Comparison of ENCODE assay signal across 31 cellular contexts in the genomic region with DNA sequence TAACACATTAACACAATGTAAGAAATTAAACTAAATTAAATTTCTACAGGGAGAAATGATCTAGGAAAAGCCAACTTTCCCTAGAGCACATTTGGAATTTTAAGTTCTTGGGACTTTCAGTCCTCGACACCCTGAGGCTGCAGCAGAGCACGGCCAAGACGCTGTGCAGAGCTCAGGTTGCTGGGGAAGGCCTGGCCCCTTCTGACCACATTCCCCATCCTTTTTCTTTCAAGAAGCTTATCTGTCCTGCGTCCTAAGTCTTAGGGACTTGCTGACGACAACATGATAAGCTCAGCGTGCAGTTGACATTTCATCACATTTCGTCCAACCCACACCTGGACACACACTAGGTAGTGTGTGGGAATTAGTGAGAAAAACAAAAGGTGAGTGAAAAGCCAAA.
"Had no signal": no experiment of that assay in that cellular context is flagged by ENCODE, and none has a peak within 500 bp of the region (broad histone marks: within the 10 kb centered on the region; RNA-seq: fewer than 3 reads in every experiment).

No MANE protein-coding gene starts in this region.

- H3K4me1 ChIP-seq: adrenal gland, body of pancreas, esophagus muscularis mucosa, foreskin keratinocyte, gastrocnemius medialis, heart left ventricle had no signal

- DNase-seq: activated CD4-positive, alpha-beta memory T cell treated with anti-CD3 and anti-CD28 coated beads for 36 hours; activated CD4-positive, alpha-beta T cell treated with anti-CD3 and anti-CD28 coated beads for 36 hours; activated CD4-positive, alpha-beta T cell treated with anti-CD3 and anti-CD28 coated beads, Interleukin-2, amount 10 ng/mL, durations not matched to agents 24 days and 14 days; activated CD4-positive, CD25-positive, alpha-beta regulatory T cell; activated CD4-positive, CD25-positive, alpha-beta regulatory T cell treated with anti-CD3 and anti-CD28 coated beads, Interleukin-2, amount 50 U/mL, for 72 hours; activated CD8-positive, alpha-beta memory T cell treated with anti-CD3 and anti-CD28 coated beads, Interleukin-2, amount 10 ng/mL, durations not matched to agents 7 days and 5 days; activated CD8-positive, alpha-beta memory T cell treated with anti-CD3 and anti-CD28 coated beads, Interleukin-2, amount 50 U/mL, for 4 hours; activated CD8-positive, alpha-beta T cell treated with anti-CD3 and anti-CD28 coated beads, Interleukin-2, amount 10 ng/mL, durations not matched to agents 7 days and 5 days; activated effector memory CD4-positive, alpha-beta T cell treated with anti-CD3 and anti-CD28 coated beads, Interleukin-2, amount 50 U/mL, for 16 hours; activated naive CD4-positive, alpha-beta T cell treated with anti-CD3 and anti-CD28 coated beads for 36 hours; activated naive CD8-positive, alpha-beta T cell treated with anti-CD3 and anti-CD28 coated beads for 36 hours; activated naive CD8-positive, alpha-beta T cell treated with anti-CD3 and anti-CD28 coated beads, Interleukin-2, amount 50 U/mL, for 24 hours; activated T-cell treated with anti-CD3 and anti-CD28 coated beads, Interleukin-2, amount 50 U/mL, for 1 hour; activated T-cell treated with anti-CD3 and anti-CD28 coated beads, Interleukin-2, amount 50 U/mL, for 48 hours; adrenal gland; amygdala; aorta; body of pancreas; caudate nucleus; cortex of kidney; dermis blood vessel endothelial cell; effector CD4-positive, alpha-beta T cell; effector memory CD8-positive, alpha-beta T cell; erythroblast; foreskin keratinocyte; gastrocnemius medialis; glutamatergic neuron; heart left ventricle; T1000 had no signal

- H3K4me3 ChIP-seq: adrenal gland, body of pancreas, esophagus muscularis mucosa, gastrocnemius medialis, heart left ventricle had no signal

- ATAC-seq: activated CD4-positive, alpha-beta T cell treated with anti-CD3 and anti-CD28 coated beads for 36 hours; activated CD8-positive, alpha-beta memory T cell treated with anti-CD3 and anti-CD28 coated beads, Interleukin-2, amount 10 ng/mL, durations not matched to agents 7 days and 5 days; activated CD8-positive, alpha-beta T cell treated with anti-CD3 and anti-CD28 coated beads, Interleukin-2, amount 10 ng/mL, durations not matched to agents 7 days and 5 days; activated naive CD8-positive, alpha-beta T cell treated with anti-CD3 and anti-CD28 coated beads, Interleukin-2, amount 50 U/mL, for 24 hours; body of pancreas; effector memory CD8-positive, alpha-beta T cell; foreskin keratinocyte; gastrocnemius medialis; heart left ventricle had no signal

- H3K27me3 ChIP-seq: adrenal gland, body of pancreas, esophagus muscularis mucosa, foreskin keratinocyte, gastrocnemius medialis, heart left ventricle had no signal

- H3K27ac ChIP-seq: adrenal gland, body of pancreas, esophagus muscularis mucosa, foreskin keratinocyte, gastrocnemius medialis, heart left ventricle had no signal

- H3K9me3 ChIP-seq: adrenal gland, body of pancreas, esophagus muscularis mucosa, gastrocnemius medialis, heart left ventricle had no signal

- FAIRE-seq: colon had no signal

- H3K36me3 ChIP-seq: adrenal gland, esophagus muscularis mucosa, gastrocnemius medialis, heart left ventricle had no signal
